In the genomic region with DNA sequence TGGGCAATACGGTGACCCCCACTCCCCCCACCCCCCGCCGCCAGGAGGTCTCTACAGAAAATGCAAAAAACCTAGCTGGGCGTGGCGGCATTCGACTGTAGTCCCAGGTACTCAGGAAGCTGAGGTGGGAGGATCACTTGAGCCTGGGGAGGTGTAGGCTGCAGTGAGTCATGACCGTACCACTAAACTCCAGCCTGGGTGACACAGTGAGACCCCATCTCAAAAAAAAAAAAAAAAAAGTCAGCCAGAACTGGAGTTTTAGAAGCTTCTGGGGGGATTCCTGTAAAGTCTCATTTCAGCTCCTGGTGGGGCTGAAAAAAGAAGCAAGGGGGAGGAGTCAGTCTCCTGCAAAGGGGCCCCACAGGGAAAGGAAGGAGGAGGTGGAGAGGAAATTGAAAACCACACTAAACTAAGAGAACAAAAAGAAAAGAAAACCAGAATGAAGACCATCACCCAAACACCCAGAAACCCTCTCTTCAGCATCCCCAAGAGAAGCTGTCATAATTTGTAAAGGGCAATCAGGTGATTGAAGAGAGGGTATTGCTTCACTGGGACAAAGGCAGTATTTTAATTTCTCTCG, we compare ENCODE assay signal across 9 cellular contexts. TPM values are rescaled to one million over a fixed set of nuclear protein-coding genes. Genes with fewer than 3 reads are reported as not detected.
DNase-seq lines count a peak whose midpoint lies in the region; TF ChIP-seq lines count a peak whose summit lies in the region.
"Had no signal": no experiment of that assay in that cellular context is flagged by ENCODE, and none has a peak within 500 bp of the region (broad histone marks: within the 10 kb centered on the region; RNA-seq: fewer than 3 reads in every experiment).

No MANE protein-coding gene starts in this region.

- no peaks in the 10 kb centered on the region for H3K27me3 ChIP-seq in smooth muscle cell (ENCODE audit: low read depth)

- H2AFZ ChIP-seq in OCI-LY7 (ENCODE audit: low read length), result peak overlapping the region; percentile 53; the same call in 1 of the 2 replicates
- no peak overlapping the region for H2AFZ ChIP-seq in smooth muscle cell (ENCODE audit: low read depth)

- no peaks in the 10 kb centered on the region for H3K79me2 ChIP-seq in OCI-LY7 (ENCODE audit: insufficient read depth, low read depth, low read length)
- no peaks in the 10 kb centered on the region for H3K79me2 ChIP-seq in smooth muscle cell (ENCODE audit: low read depth)

- H3K27ac ChIP-seq in OCI-LY7 (ENCODE audit: low read depth, low read length, poor library complexity, severe bottlenecking) (peak overlapping the region; percentile 70), smooth muscle cell (ENCODE audit: low read depth) (no peak overlapping the region)
- H3K27ac ChIP-seq: HL-60 had no signal

- H3K4me3 Mint-ChIP-seq in osteocyte (ENCODE audit: unreplicated experiment), result peak overlapping the region; percentile 32

- no peaks in the 10 kb centered on the region for H3K36me3 ChIP-seq in OCI-LY7 (ENCODE audit: insufficient read depth, low read length)
- H3K36me3 ChIP-seq in smooth muscle cell (ENCODE audit: low read depth), result no peaks in the 10 kb centered on the region

- CTCF ChIA-PET in OCI-LY7 (lab: Charles Lee; ENCODE audit: unreplicated experiment), result interaction anchor here (0.6 kb wide), 3 partner anchors 10 to 358 kb away, joined by 3 to 5 read pairs (median 3); no protein-coding TSS in a partner anchor

- H3K4me2 ChIP-seq in OCI-LY7 (ENCODE audit: low read length) (peak overlapping the region; percentile 74), smooth muscle cell (no peak overlapping the region)

- H3K27me3 Mint-ChIP-seq in osteocyte (ENCODE audit: unreplicated experiment), result no peaks in the 10 kb centered on the region

- intact Hi-C loops in OCI-LY7 (cut with micrococcal nuclease; ENCODE audit: unreplicated experiment), result no loop called here

- peaks cover 39% of the 10 kb centered on the region for H3K4me1 Mint-ChIP-seq in osteocyte (ENCODE audit: unreplicated experiment)

- H3K36me3 Mint-ChIP-seq in osteocyte (ENCODE audit: unreplicated experiment), result no peaks in the 10 kb centered on the region

- H3F3A ChIP-seq in smooth muscle cell (ENCODE audit: low read depth), result no peaks in the 10 kb centered on the region

- H3K9me3 Mint-ChIP-seq in osteocyte (ENCODE audit: unreplicated experiment), result no peaks in the 10 kb centered on the region

- H3K9me2 ChIP-seq in OCI-LY7 (ENCODE audit: insufficient read depth, low read length), result no peaks in the 10 kb centered on the region

- no peak overlapping the region for H3K27ac Mint-ChIP-seq in osteocyte (ENCODE audit: unreplicated experiment)

- DNase-seq in GM12865 (ENCODE audit: low read depth) (peak; percentile 35), OCI-LY7 (ENCODE audit: low spot score) (peak; percentile 57), osteocyte (ENCODE audit: extremely low spot score, unreplicated experiment) (no peak), smooth muscle cell (lab: John Stamatoyannopoulos, UW; ENCODE audit: unreplicated experiment) (no peak), SHP77 (lab: John Stamatoyannopoulos, UW) (no peak), hepatic stellate cell (ENCODE audit: low spot score) (no peak), NCI-H226 (no peak)
- DNase-seq in activated T-helper 9 cell treated with anti-CD3 and anti-CD28 coated beads, Interleukin-2, amount 50 U/mL, for 16 hours (ENCODE audit: low read depth), result peak; percentile 51

- TF ChIP-seq CTCF in GM12865 (IDR thresholded peaks at IDR 0.05; ENCODE audit: insufficient read depth, low read depth, low read length, missing control alignments), result no peak
- no peak for TF ChIP-seq CTCF in OCI-LY7 (conservative IDR thresholded peaks at IDR 0.05; ENCODE audit: low read length)
- TF ChIP-seq CTCF in osteocyte (IDR thresholded peaks at IDR 0.05), result no peak
- no peak for TF ChIP-seq CTCF in smooth muscle cell (IDR thresholded peaks at IDR 0.05; ENCODE audit: borderline replicate concordance, insufficient read depth, poor library complexity, severe bottlenecking)

- H3K4me3 ChIP-seq in GM12865 (ENCODE audit: low read depth, low read length), result no peak overlapping the region
- peak overlapping the region; percentile 64 for H3K4me3 ChIP-seq in OCI-LY7 (ENCODE audit: low read depth, low read length, poor library complexity, severe bottlenecking)
- H3K4me3 ChIP-seq in smooth muscle cell, result no peak overlapping the region

- BruUV-seq in OCI-LY7 (replicated peaks; lab: Mats Ljungman, UMichigan), result no TSS peak

- POLR2A ChIA-PET in OCI-LY7 (lab: Charles Lee), result interaction anchor here (0.6 to 1.2 kb wide), 8 partner anchors 22 to 270 kb away, joined by 3 to 8 read pairs (median 5); no protein-coding TSS in a partner anchor

- H4K20me1 ChIP-seq in OCI-LY7 (ENCODE audit: insufficient read depth, low read length) (no peaks in the 10 kb centered on the region), smooth muscle cell (ENCODE audit: low read depth) (peaks cover 4% of the 10 kb centered on the region)

- H3K9ac ChIP-seq in smooth muscle cell (ENCODE audit: low read depth), result no peak overlapping the region

- 43% methylated on average over 8 of the region's 8 CpGs for WGBS in smooth muscle cell (ENCODE audit: low lambda C conversion rate)

- H3K4me1 ChIP-seq in OCI-LY7 (ENCODE audit: insufficient read depth, low read length, poor library complexity, severe bottlenecking), result peaks cover 51% of the 10 kb centered on the region
- H3K4me1 ChIP-seq in smooth muscle cell (ENCODE audit: low read depth), result peaks cover 8% of the 10 kb centered on the region

- H3K9me3 ChIP-seq in OCI-LY7 (ENCODE audit: low read length) (no peaks in the 10 kb centered on the region), smooth muscle cell (replicated peaks; ENCODE audit: low read depth) (no peaks in the 10 kb centered on the region)

RNA-seq across cellular contexts. Expression of a gene that starts 50.4 kb away (rescaled TPM):
- 1.5 and 4.2 TPM in 2 replicates for total RNA-seq in OCI-LY7 (2014; rRNA removed; shearing (Covaris generic))
- 3.3 and 3.9 TPM in 2 replicates for total RNA-seq in OCI-LY7 (2022)
- total RNA-seq in osteocyte, result 30.5 and 32.7 TPM in 2 replicates
- 26.0 and 26.6 TPM in 2 replicates for total RNA-seq in smooth muscle cell
- polyA plus RNA-seq in smooth muscle cell, result 26.2 and 28.7 TPM in 2 replicates

Comparison
In these comparisons a context has a peak if more than half of its experiments do, and no peak if none do; other contexts are left out.
1. DNase-seq: peak in GM12865 (single experiment), OCI-LY7 (single experiment) and activated T-helper 9 cell treated with anti-CD3 and anti-CD28 coated beads, Interleukin-2, amount 50 U/mL, for 16 hours (single experiment); none in osteocyte (single experiment), smooth muscle cell (single experiment), SHP77 (0 of 2), hepatic stellate cell (single experiment) and NCI-H226 (single experiment).